In genomic region chr15:71592186-71592585, GRCh38 we compare ENCODE assay signal across 24 cellular contexts.
"Had no signal": no experiment of that assay in that cellular context is flagged by ENCODE, and none has a peak within 500 bp of the region (broad histone marks: within the 10 kb centered on the region; RNA-seq: fewer than 3 reads in every experiment).

No MANE protein-coding gene starts in this region.

- H3K4me3 ChIP-seq: dorsolateral prefrontal cortex, gastrocnemius medialis, left lung, lower lobe of right lung, pancreas, smooth muscle cell, stomach, thyroid gland, vagina had no signal

- H3K27ac ChIP-seq: gastrocnemius medialis, left lung, lower lobe of right lung, neutrophil, pancreas, stomach, thyroid gland, vagina had no signal

- H3K9me3 ChIP-seq: gastrocnemius medialis, left lung, lower lobe of right lung, neutrophil, pancreas, stomach, thyroid gland, vagina had no signal

- H3K27me3 ChIP-seq: gastrocnemius medialis, left lung, neutrophil, pancreas, stomach, thyroid gland, vagina had no signal

- H3K4me3 Mint-ChIP-seq: natural killer cell had no signal

- H3K4me1 ChIP-seq: left lung, pancreas had no signal

- ATAC-seq: gastrocnemius medialis, left lung, lower lobe of right lung, natural killer cell, pancreas, sciatic nerve had no signal

- FAIRE-seq: colon, kidney, pancreas had no signal

- DNase-seq: dorsolateral prefrontal cortex; effector CD4-positive, alpha-beta T cell; foreskin fibroblast; gastrocnemius medialis; glutamatergic neuron; kidney; left lung; lower lobe of right lung; natural killer cell; pancreas; retina; stimulated activated CD4-positive, alpha-beta T cell treated with anti-CD3 and anti-CD28 coated beads, Interleukin-12 subunit alpha, Interleukin-12 subunit beta, amount 100 ng/mL, for 4 hours; stimulated activated CD4-positive, alpha-beta T cell treated with anti-CD3 and anti-CD28 coated beads, Interleukin-1b, Interleukin-23, amount 100 ng/mL, for 48 hours; stimulated activated CD4-positive, alpha-beta T cell treated with anti-CD3 and anti-CD28 coated beads, Interleukin-4, amount 100 ng/mL, for 1 hour; stimulated activated CD8-positive, alpha-beta memory T cell treated with anti-CD3 and anti-CD28 coated beads, Interleukin-4, amount 100 ng/mL, for 48 hours; stimulated activated naive CD4-positive, alpha-beta T cell treated with Interleukin-2 at 50 U/mL for 16 hours; stomach; thyroid gland; trophoblast cell had no signal

- H3K36me3 Mint-ChIP-seq: natural killer cell had no signal

- H3K27ac Mint-ChIP-seq: natural killer cell had no signal

- H3K36me3 ChIP-seq: gastrocnemius medialis, left lung, lower lobe of right lung, neutrophil, pancreas, stomach, thyroid gland, vagina had no signal

- H3K4me1 Mint-ChIP-seq: natural killer cell had no signal

- H3K9me3 Mint-ChIP-seq: natural killer cell had no signal
